Comparison of ENCODE assay signal across 10 cellular contexts in genomic region chr1:32798679-32799416, GRCh38. TPM values are rescaled to one million over a fixed set of nuclear protein-coding genes. Genes with fewer than 3 reads are reported as not detected.
DNase-seq lines count a peak whose midpoint lies in the region; ATAC-seq, FAIRE-seq and TF ChIP-seq lines count a peak whose summit lies in the region.
"Had no signal": no experiment of that assay in that cellular context is flagged by ENCODE, and none has a peak within 500 bp of the region (broad histone marks: within the 10 kb centered on the region; RNA-seq: fewer than 3 reads in every experiment).

No MANE protein-coding gene starts in this region.

- H3K9me3 Mint-ChIP-seq in stimulated activated effector memory CD8-positive, alpha-beta T cell treated with anti-CD3 and anti-CD28 coated beads, Interleukin-12 subunit alpha, Interleukin-12 subunit beta, amount 100 ng/mL, for 72 hours = no peaks in the 10 kb centered on the region

- no peak overlapping the region for H2BK20ac ChIP-seq in IMR-90 (ENCODE audit: low read depth, low read length)

- H4K8ac ChIP-seq in IMR-90 (ENCODE audit: low read depth in 2 of 2, low read length in 2 of 2) = 0 out of 4 replicates have a peak overlapping the region, but pooled peaks of 1 of the 2 experiments have one; percentile 15

- no peak overlapping the region for H3K23ac ChIP-seq in IMR-90 (ENCODE audit: low read depth, low read length)

- TF ChIP-seq RAD21 in IMR-90 (IDR thresholded peaks at IDR 0.05; ENCODE audit: low read length) (no peak), GM12878 (IDR thresholded peaks at IDR 0.05; ENCODE audit: insufficient read depth, low read depth, low read length) (no peak)

- H2AK5ac ChIP-seq in IMR-90 (ENCODE audit: low read depth, low read length) = peak overlapping the region; percentile 65; the same call in 1 of the 2 replicates

- intact Hi-C loops in IMR-90 (cut with micrococcal nuclease) = loop anchor here (2.0 kb wide), 1 partner anchor 14 kb away; no protein-coding TSS in a partner anchor
- intact Hi-C loops in GM12878 (cut with micrococcal nuclease; ENCODE audit: unreplicated experiment) = no loop called here

- peaks cover 47% of the 10 kb centered on the region for H3K4me1 Mint-ChIP-seq in stimulated activated effector memory CD8-positive, alpha-beta T cell treated with anti-CD3 and anti-CD28 coated beads, Interleukin-12 subunit alpha, Interleukin-12 subunit beta, amount 100 ng/mL, for 72 hours

- H3K27ac ChIP-seq in IMR-90 (ENCODE audit: insufficient read depth, low read length) = no peak overlapping the region
- 0 out of 2 replicates have a peak overlapping the region, but pooled peaks have one; percentile 13 for H3K27ac ChIP-seq in GM12878 (ENCODE audit: control insufficient read depth, insufficient read depth)
- H3K27ac ChIP-seq: suprapubic skin had no signal

- H3K4me1 ChIP-seq in IMR-90 (ENCODE audit: control insufficient read depth, insufficient read depth, low read length) (peaks cover 18% of the 10 kb centered on the region; the same call in 1 of the 2 replicates), GM12878 (ENCODE audit: control insufficient read depth, insufficient read depth, low read length) (peaks cover 9% of the 10 kb centered on the region; the same call in 1 of the 2 replicates)
- H3K4me1 ChIP-seq: suprapubic skin had no signal

- no peak overlapping the region for H2BK120ac ChIP-seq in IMR-90 (ENCODE audit: low read depth, low read length)

- SMC1A ChIA-PET in GM12878 (lab: Charles Lee; ENCODE audit: uncharacterized antibody, unreplicated experiment) = interaction anchor here (0.6 to 1.6 kb wide), 5 partner anchors 14 to 279 kb away, joined by 3 to 4 read pairs (median 3); no protein-coding TSS in a partner anchor

- no peaks in the 10 kb centered on the region; the same call in 1 of the 2 replicates for H3K9me1 ChIP-seq in IMR-90 (ENCODE audit: insufficient read depth, low read length)

- peak overlapping the region; percentile 71 for H3K27ac Mint-ChIP-seq in stimulated activated effector memory CD8-positive, alpha-beta T cell treated with anti-CD3 and anti-CD28 coated beads, Interleukin-12 subunit alpha, Interleukin-12 subunit beta, amount 100 ng/mL, for 72 hours

- H3K36me3 Mint-ChIP-seq in stimulated activated effector memory CD8-positive, alpha-beta T cell treated with anti-CD3 and anti-CD28 coated beads, Interleukin-12 subunit alpha, Interleukin-12 subunit beta, amount 100 ng/mL, for 72 hours = peaks cover 96% of the 10 kb centered on the region

- BruUV-seq in IMR-90 (replicated peaks; lab: Mats Ljungman, UMichigan) = no TSS peak
- no TSS peak for BruUV-seq in GM12878 (replicated peaks; lab: Mats Ljungman, UMichigan)

- no peak overlapping the region for H4K91ac ChIP-seq in IMR-90 (ENCODE audit: insufficient read depth, low read depth, low read length)

- POLR2A ChIA-PET in IMR-90 (lab: Charles Lee; ENCODE audit: unreplicated experiment) (no interaction called here), GM12878 (lab: Charles Lee) (interaction anchor here (2.5 kb wide), 1 partner anchor 18 kb away, joined by 14 read pairs; the partner anchor contains the start of genes S100PBP and YARS1)

- H3K14ac ChIP-seq in IMR-90 (replicated peaks; ENCODE audit: low read depth, low read length) = 0 out of 2 replicates have a peak overlapping the region, but pooled peaks have one; percentile 7

- in situ Hi-C loops in IMR-90 (cut with MboI; ENCODE audit: low sequenced_read_pairs) (no loop called here), GM12878 (cut with MboI) (no loop called here)

- peak overlapping the region; percentile 34 for H3K4me3 Mint-ChIP-seq in stimulated activated effector memory CD8-positive, alpha-beta T cell treated with anti-CD3 and anti-CD28 coated beads, Interleukin-12 subunit alpha, Interleukin-12 subunit beta, amount 100 ng/mL, for 72 hours

- H2AFZ ChIP-seq in IMR-90 (replicated peaks; ENCODE audit: low read length, poor library complexity) (no peak overlapping the region), GM12878 (ENCODE audit: control insufficient read depth, low read depth, low read length) (no peak overlapping the region)

- H3K36me3 ChIP-seq in IMR-90 (ENCODE audit: control insufficient read depth, insufficient read depth, low read length) (peaks cover 33% of the 10 kb centered on the region), GM12878 (ENCODE audit: control insufficient read depth in 2 of 2, insufficient read depth in 2 of 2, low read length in 1 of 2) (peaks cover 2 to 16% of the 10 kb centered on the region in 2 experiments)

- H4K20me1 ChIP-seq in IMR-90 (ENCODE audit: insufficient read depth, low read length) (peaks cover 48% of the 10 kb centered on the region), GM12878 (ENCODE audit: control insufficient read depth, insufficient read depth) (no peaks in the 10 kb centered on the region)

- H3K9me3 ChIP-seq in IMR-90 (ENCODE audit: control insufficient read depth, insufficient read depth, low read length) (no peaks in the 10 kb centered on the region), GM12878 (replicated peaks; ENCODE audit: control insufficient read depth, insufficient read depth, low read length) (no peaks in the 10 kb centered on the region)
- H3K9me3 ChIP-seq: suprapubic skin had no signal

- TF ChIP-seq CTCF in IMR-90 (conservative IDR thresholded peaks at IDR 0.05; ENCODE audit: low read depth, low read length) (no peak), GM12878 (IDR thresholded peaks at IDR 0.05 in 2 of 3, conservative IDR thresholded peaks at IDR 0.05 in 1 of 3; ENCODE audit: control insufficient read depth in 2 of 3, extremely low read depth in 1 of 3, insufficient read depth in 1 of 3, low read depth in 3 of 3, low read length in 3 of 3) (no peak)

- 0 out of 2 replicates have a peak, but pooled peaks have one; percentile 7 for ATAC-seq in IMR-90 (ENCODE audit: low read depth)
- peak; percentile 91 for ATAC-seq in GM12878
- ATAC-seq in stimulated activated effector memory CD8-positive, alpha-beta T cell treated with anti-CD3 and anti-CD28 coated beads, Interleukin-12 subunit alpha, Interleukin-12 subunit beta, amount 100 ng/mL, for 72 hours = peak; percentile 94
- no peak for ATAC-seq in GM21526 (IDR thresholded peaks at IDR 0.05; ENCODE audit: low FRiP score, unreplicated experiment)

- DNase-seq in activated gamma-delta T cell treated with Interleukin-2 at 50 U/mL for 16 hours = peak; percentile 24
- DNase-seq in activated gamma-delta T cell (lab: John Stamatoyannopoulos, UW) = no peak
- no peak for DNase-seq in IMR-90
- peak; percentile 55 for DNase-seq in GM12878 (ENCODE audit: low read depth, low spot score)
- DNase-seq in stimulated activated effector memory CD8-positive, alpha-beta T cell treated with anti-CD3 and anti-CD28 coated beads, Interleukin-12 subunit alpha, Interleukin-12 subunit beta, amount 100 ng/mL, for 72 hours (ENCODE audit: low spot score in 2 of 2) = peak; percentile 17 to 64
- DNase-seq in T-helper 9 cell = no peak
- no peak for DNase-seq in SHP77 (lab: John Stamatoyannopoulos, UW)
- DNase-seq: AML-193 had no signal

- no peak overlapping the region; the same call in 2 of the 3 replicates for H2BK15ac ChIP-seq in IMR-90 (ENCODE audit: low read depth, low read length)

- H3K18ac ChIP-seq in IMR-90 (ENCODE audit: low read depth, low read length) = peak overlapping the region; percentile 82; the same call in 1 of the 2 replicates

- FAIRE-seq in GM12878 (lab: Jason Lieb, UNC) = no peak

- H3K79me1 ChIP-seq in IMR-90 (ENCODE audit: low read depth in 1 of 2, low read length in 2 of 2) = peaks cover 26 to 67% of the 10 kb centered on the region in 2 experiments

- WGBS in IMR-90 (ENCODE audit: extremely low coverage in 2 of 2, insufficient read length in 1 of 2), 2 experiments = 22% methylated on average over 1 of the region's 8 CpGs; no CpG with 5 or more reads in 1 of the 2 experiments
- 63% methylated on average over 8 of the region's 8 CpGs for WGBS in GM12878 (ENCODE audit: insufficient coverage, insufficient replicate concordance, low lambda C conversion rate, missing lambda C conversion rate)

- no peak overlapping the region for H2AK9ac ChIP-seq in IMR-90 (replicated peaks; ENCODE audit: low read depth, low read length, poor library complexity)

- no peak overlapping the region for H3K56ac ChIP-seq in IMR-90 (ENCODE audit: extremely low read depth, insufficient read depth, low read length)

- dilution Hi-C loops in IMR-90 (cut with HindIII; ENCODE audit: low sequenced_read_pairs, unreplicated experiment) = no loop called here

- H2BK5ac ChIP-seq in IMR-90 (ENCODE audit: low read depth, low read length, poor library complexity, severe bottlenecking) = peak overlapping the region; percentile 79

- no peaks in the 10 kb centered on the region for H3K27me3 ChIP-seq in IMR-90 (ENCODE audit: control insufficient read depth, insufficient read depth, low read length)
- no peaks in the 10 kb centered on the region for H3K27me3 ChIP-seq in GM12878 (replicated peaks in 1 of 2; ENCODE audit: control insufficient read depth in 2 of 2, insufficient read depth in 2 of 2, low read length in 1 of 2)
- H3K27me3 ChIP-seq: suprapubic skin had no signal

- H3K79me2 ChIP-seq in GM12878 (ENCODE audit: control insufficient read depth, insufficient read depth, low read length) = no peaks in the 10 kb centered on the region

- H3K9ac ChIP-seq in IMR-90 (ENCODE audit: low read depth, low read length) (no peak overlapping the region), GM12878 (ENCODE audit: control insufficient read depth, insufficient read depth, low read length) (no peak overlapping the region)

- RAD21 ChIA-PET in GM12878 (lab: Charles Lee; ENCODE audit: unreplicated experiment) = no interaction called here

- CTCF ChIA-PET in IMR-90 (lab: Yijun Ruan, JAX) (interaction anchor here (1.0 kb wide), 1 partner anchor 86 kb away, joined by 3 read pairs; no protein-coding TSS in a partner anchor), GM12878 (lab: Yijun Ruan, JAX) (interaction anchor here (0.6 to 1.2 kb wide), 3 partner anchors 73 to 93 kb away, joined by 3 read pairs; no protein-coding TSS in a partner anchor)

- peak; percentile 32 to 33; a peak in 1 of 4 replicates for TF ChIP-seq EP300 in GM12878 (IDR thresholded peaks at IDR 0.05; ENCODE audit: borderline replicate concordance in 1 of 2, control insufficient read depth in 1 of 2, low read depth in 2 of 2, low read length in 2 of 2)

- no peak for TF ChIP-seq POLR2A in IMR-90 (IDR thresholded peaks at IDR 0.05; ENCODE audit: low read depth, low read length)
- TF ChIP-seq POLR2A in GM12878 (IDR thresholded peaks at IDR 0.05; ENCODE audit: low read depth, low read length) = no peak

- H4K5ac ChIP-seq in IMR-90 (ENCODE audit: low read depth, low read length) = peak overlapping the region; percentile 53; the same call in 1 of the 2 replicates

- H3K4ac ChIP-seq in IMR-90 (ENCODE audit: low read depth, low read length) = 0 out of 2 replicates have a peak overlapping the region, but pooled peaks have one; percentile 55

- peak overlapping the region; percentile 39; the same call in 1 of the 2 replicates for H3K4me2 ChIP-seq in IMR-90 (ENCODE audit: low read depth, low read length)
- peak overlapping the region; percentile 14; the same call in 1 of the 2 replicates for H3K4me2 ChIP-seq in GM12878 (ENCODE audit: control insufficient read depth, insufficient read depth)

- H3K4me3 ChIP-seq in IMR-90 (ENCODE audit: insufficient read depth, low read depth, low read length) (no peak overlapping the region), GM12878 (no peak overlapping the region)
- H3K4me3 ChIP-seq: suprapubic skin had no signal

RNA-seq across cellular contexts. Expression of gene YARS1, which starts 18.3 kb away (rescaled TPM):
- total RNA-seq in IMR-90 (2012; rRNA removed) (149 and 166 TPM in 2 replicates), GM12878 (2014; rRNA removed) (169 and 170 TPM in 2 replicates), GM12878 (2014; rRNA removed; fragmentation: Illumina TruSeq; extraction: Trizol) (113 TPM in 2 replicates), GM12878 (2021) (158 and 159 TPM in 2 replicates)
- polyA plus RNA-seq in IMR-90 (2012; rRNA removed) (62.3 and 100 TPM in 2 replicates), GM12878 (2011; rRNA removed) (82.0 and 85.6 TPM in 2 replicates), GM12878 (2014; fragmentation: Illumina TruSeq; extraction: Trizol) (179 and 220 TPM in 2 replicates), GM12878 (2014; fragmentation: Nextera tagmentation; extraction: Ambion mirVana) (10 to 100 TPM; 39.9 to 66.4 TPM), GM12878 (2014; rRNA removed) (112 and 129 TPM in 2 replicates), GM12878 (2016; fragmentation: Nextera tagmentation; extraction: Ambion mirVana) (100 to 1,000 TPM; 193 to 202 TPM)
- polyA plus RNA-seq in IMR-90 (2012; cell fraction: cytosol; rRNA removed) = 44.6 and 66.2 TPM in 2 replicates
- polyA plus RNA-seq in IMR-90 (2012; cell fraction: nucleus; rRNA removed; ENCODE audit: low replicate concordance) = 61.1 and 163 TPM in 2 replicates
- total RNA-seq in GM12878 (2013; cell fraction: nucleolus; rRNA removed) = 140 and 147 TPM in 2 replicates
- 150 TPM for polyA plus RNA-seq in GM12878 (2011; ENCODE audit: low read depth)
- polyA plus RNA-seq in GM12878 (2011; cell fraction: cytosol; rRNA removed) = 64.5 and 86.8 TPM in 2 replicates
- polyA plus RNA-seq in GM12878 (2011; cell fraction: nucleus; rRNA removed) = 113 and 117 TPM in 2 replicates
- 119 and 138 TPM in 2 replicates for polyA plus RNA-seq in GM12878 (2012)
- polyA minus RNA-seq in GM12878 (2011; rRNA and poly(A)+ RNA removed) = 92.7 and 110 TPM in 2 replicates
- polyA minus RNA-seq in GM12878 (2011; cell fraction: cytosol; rRNA and poly(A)+ RNA removed) = 45.7 and 53.5 TPM in 2 replicates
- polyA minus RNA-seq in GM12878 (2011; cell fraction: nucleus; rRNA and poly(A)+ RNA removed) = 34.2 and 41.5 TPM in 2 replicates

RNA-seq across cellular contexts. Expression of gene S100PBP, which starts 18.6 kb away (rescaled TPM):
- 20.3 and 25.8 TPM in 2 replicates for total RNA-seq in IMR-90 (2012; rRNA removed)
- 12.6 and 13.9 TPM in 2 replicates for polyA plus RNA-seq in IMR-90 (2012; rRNA removed)
- polyA plus RNA-seq in IMR-90 (2012; cell fraction: cytosol; rRNA removed) = 2.6 and 4.5 TPM in 2 replicates
- 8.9 and 48.4 TPM in 2 replicates for polyA plus RNA-seq in IMR-90 (2012; cell fraction: nucleus; rRNA removed; ENCODE audit: low replicate concordance)
- 576 and 594 TPM in 2 replicates for total RNA-seq in GM12878 (2013; cell fraction: nucleolus; rRNA removed)
- total RNA-seq in GM12878 (2014; rRNA removed) = 40.7 and 49.1 TPM in 2 replicates
- total RNA-seq in GM12878 (2014; rRNA removed; fragmentation: Illumina TruSeq; extraction: Trizol) = 50.5 and 59.0 TPM in 2 replicates
- total RNA-seq in GM12878 (2021) = 55.7 and 56.5 TPM in 2 replicates
- 19.4 TPM for polyA plus RNA-seq in GM12878 (2011; ENCODE audit: low read depth)
- 98.3 and 138 TPM in 2 replicates for polyA plus RNA-seq in GM12878 (2011; rRNA removed)
- polyA plus RNA-seq in GM12878 (2011; cell fraction: cytosol; rRNA removed) = 38.8 and 40.0 TPM in 2 replicates
- 99.7 and 103 TPM in 2 replicates for polyA plus RNA-seq in GM12878 (2011; cell fraction: nucleus; rRNA removed)
- 25.9 and 33.0 TPM in 2 replicates for polyA plus RNA-seq in GM12878 (2012)
- 40.4 and 51.5 TPM in 2 replicates for polyA plus RNA-seq in GM12878 (2014; fragmentation: Illumina TruSeq; extraction: Trizol)
- polyA plus RNA-seq in GM12878 (2014; fragmentation: Nextera tagmentation; extraction: Ambion mirVana) = 10 to 100 TPM; 17.0 to 19.1 TPM
- polyA plus RNA-seq in GM12878 (2014; rRNA removed) = 38.3 and 45.2 TPM in 2 replicates
- polyA plus RNA-seq in GM12878 (2016; fragmentation: Nextera tagmentation; extraction: Ambion mirVana) = 10 to 100 TPM; 34.6 to 38.8 TPM
- 70.4 and 80.5 TPM in 2 replicates for polyA minus RNA-seq in GM12878 (2011; rRNA and poly(A)+ RNA removed)
- 21.6 and 38.6 TPM in 2 replicates for polyA minus RNA-seq in GM12878 (2011; cell fraction: cytosol; rRNA and poly(A)+ RNA removed)
- polyA minus RNA-seq in GM12878 (2011; cell fraction: nucleus; rRNA and poly(A)+ RNA removed) = 43.3 and 65.3 TPM in 2 replicates

Comparison
In these comparisons a context has a peak if more than half of its experiments do, and no peak if none do; other contexts are left out.
1. DNase-seq: peak in activated gamma-delta T cell treated with Interleukin-2 at 50 U/mL for 16 hours (single experiment), GM12878 (single experiment) and stimulated activated effector memory CD8-positive, alpha-beta T cell treated with anti-CD3 and anti-CD28 coated beads, Interleukin-12 subunit alpha, Interleukin-12 subunit beta, amount 100 ng/mL, for 72 hours (2 of 2); none in activated gamma-delta T cell (single experiment), IMR-90 (single experiment), T-helper 9 cell (single experiment) and SHP77 (0 of 2).